Comparison of ENCODE assay signal across 2 cellular contexts in genomic region chr12:106275458-106275857, GRCh38.
TF ChIP-seq lines count a peak whose summit lies in the region.

No MANE protein-coding gene starts in this region.

TF ChIP-seq in GM12878, 131 proteins besides CTCF, POLR2A, EP300 and RAD21:
- TF ChIP-seq LARP7 (IDR thresholded peaks at IDR 0.05) (no peak), CHD4 (IDR thresholded peaks at IDR 0.05) (no peak), IRF4 (IDR thresholded peaks at IDR 0.05; ENCODE audit: low read depth, low read length) (no peak), MXI1 (IDR thresholded peaks at IDR 0.05; ENCODE audit: low read depth, low read length) (no peak), BRCA1 (IDR thresholded peaks at IDR 0.05; ENCODE audit: low read depth, low read length) (no peak), JUNB (IDR thresholded peaks at IDR 0.05) (no peak), HCFC1 (IDR thresholded peaks at IDR 0.05; ENCODE audit: low read length) (no peak), NKRF (conservative IDR thresholded peaks at IDR 0.05) (no peak), BCLAF1 (IDR thresholded peaks at IDR 0.05) (no peak), ZNF687 (IDR thresholded peaks at IDR 0.05) (no peak), BCL11A (IDR thresholded peaks at IDR 0.05; ENCODE audit: low read depth, low read length) (no peak)

TF ChIP-seq in liver, 16 proteins besides CTCF, POLR2A, EP300 and RAD21:
- no peak for TF ChIP-seq YY1 (IDR thresholded peaks at IDR 0.05)
- TF ChIP-seq NR2F2 (IDR thresholded peaks at IDR 0.05), result no peak
- TF ChIP-seq FOXA1 (IDR thresholded peaks at IDR 0.05), result no peak
- TF ChIP-seq GABPA (IDR thresholded peaks at IDR 0.05 in 1 of 2, conservative IDR thresholded peaks at IDR 0.05 in 1 of 2), result no peak
- TF ChIP-seq SP1 (IDR thresholded peaks at IDR 0.05), result no peak
- no peak for TF ChIP-seq HNF4A (conservative IDR thresholded peaks at IDR 0.05)
- no peak for TF ChIP-seq TAF1 (conservative IDR thresholded peaks at IDR 0.05)
- TF ChIP-seq RXRA (IDR thresholded peaks at IDR 0.05), result no peak
- TF ChIP-seq ATF3 (IDR thresholded peaks at IDR 0.05), result no peak
